ENCODE assay signal across 20 cellular contexts in the genomic region with DNA sequence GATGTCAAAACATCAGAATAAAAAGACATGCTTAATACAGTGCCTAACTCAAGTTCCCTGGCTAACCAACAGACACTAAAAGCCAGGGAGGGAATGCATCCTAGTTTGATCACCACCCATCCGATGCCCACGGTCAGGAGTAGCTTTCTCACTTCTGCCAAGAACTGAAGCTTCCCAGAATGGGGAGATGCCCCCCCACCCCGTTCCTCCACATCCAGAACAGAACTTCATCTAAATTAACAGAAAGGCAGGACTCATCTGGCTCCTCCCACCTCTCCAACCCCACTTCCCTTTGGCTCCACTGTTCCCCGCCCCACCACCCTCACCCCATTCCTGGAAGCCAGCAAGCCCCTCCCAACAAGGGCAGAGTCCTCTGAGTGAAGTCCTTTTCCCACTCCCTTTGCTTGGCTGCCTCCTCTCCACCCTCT. TPM values are rescaled to one million over a fixed set of nuclear protein-coding genes. Genes with fewer than 3 reads are reported as not detected.
A peak's percentile ranks its signal among the peaks of the same experiment; 100 is the strongest.
DNase-seq lines count a peak whose midpoint lies in the region; ATAC-seq and TF ChIP-seq lines count a peak whose summit lies in the region.
"Had no signal": no experiment of that assay in that cellular context is flagged by ENCODE, and none has a peak within 500 bp of the region (broad histone marks: within the 10 kb centered on the region; RNA-seq: fewer than 3 reads in every experiment).

No MANE protein-coding gene starts in this region.

- H3K4me1 ChIP-seq in right cardiac atrium (ENCODE audit: control insufficient read depth, insufficient read depth, low read length) (no peaks in the 10 kb centered on the region), mesendoderm (ENCODE audit: control insufficient read depth, low read depth, low read length) (peaks cover 8% of the 10 kb centered on the region), uterus (no peaks in the 10 kb centered on the region)
- H3K4me1 ChIP-seq: SJCRH30 had no signal

- peak; percentile 83 for TF ChIP-seq POLR2A in erythroblast (IDR thresholded peaks at IDR 0.05; ENCODE audit: low read length)
- no peak for TF ChIP-seq POLR2A in uterus (IDR thresholded peaks at IDR 0.05)

- H3K56ac ChIP-seq in mesendoderm (ENCODE audit: low read length) = peak overlapping the region; percentile 83

- no peak overlapping the region for H4K8ac ChIP-seq in mesendoderm (ENCODE audit: low read depth, low read length)

- H3K4me3 ChIP-seq in right cardiac atrium (ENCODE audit: low read length) (no peak overlapping the region), mesendoderm (ENCODE audit: low read length) (no peak overlapping the region), uterus (no peak overlapping the region)
- H3K4me3 ChIP-seq: A549, SJCRH30 had no signal

- no peak overlapping the region for H2BK15ac ChIP-seq in mesendoderm (replicated peaks; ENCODE audit: low read depth)

- no peak overlapping the region for H3K4ac ChIP-seq in mesendoderm (ENCODE audit: low read depth, low read length)

- H3K27me3 ChIP-seq in right cardiac atrium (ENCODE audit: control insufficient read depth, insufficient read depth) (no peaks in the 10 kb centered on the region), mesendoderm (ENCODE audit: insufficient read depth, low read length, poor library complexity) (no peaks in the 10 kb centered on the region), uterus (no peaks in the 10 kb centered on the region)
- H3K27me3 ChIP-seq: SJCRH30 had no signal

- H3K36me3 ChIP-seq in mesendoderm (ENCODE audit: control insufficient read depth, insufficient read depth, low read length) = no peaks in the 10 kb centered on the region
- no peaks in the 10 kb centered on the region for H3K36me3 ChIP-seq in uterus
- H3K36me3 ChIP-seq: SJCRH30 had no signal

- H3K79me1 ChIP-seq in mesendoderm (ENCODE audit: low read length) = no peaks in the 10 kb centered on the region

- no peak overlapping the region for H4K5ac ChIP-seq in mesendoderm (ENCODE audit: low read length)

- intact Hi-C loops in right cardiac atrium (cut with DNase I) (no loop called here), left ventricle myocardium superior (cut with micrococcal nuclease) (no loop called here), uterus (cut with DNase I; ENCODE audit: low total_unique reads) (no loop called here)

- peak overlapping the region; percentile 60 for H3K9ac ChIP-seq in mesendoderm (ENCODE audit: low read length)

- WGBS in right cardiac atrium = 52% methylated on average over 4 of the region's 4 CpGs
- WGBS in mesendoderm (ENCODE audit: extremely low coverage, insufficient coverage, low lambda C conversion rate) = no CpG with 5 or more reads among the region's 4 CpGs

- H2BK120ac ChIP-seq in mesendoderm (ENCODE audit: low read depth, low read length) = no peak overlapping the region

- no peak overlapping the region for H2AK5ac ChIP-seq in mesendoderm (ENCODE audit: low read length)

- TF ChIP-seq CTCF in uterus (IDR thresholded peaks at IDR 0.05) = no peak

- H3K9me3 ChIP-seq in right cardiac atrium (ENCODE audit: control insufficient read depth, low read length) = no peaks in the 10 kb centered on the region
- H3K9me3 ChIP-seq in uterus = no peaks in the 10 kb centered on the region
- H3K9me3 ChIP-seq: A549, SJCRH30 had no signal

- H3K18ac ChIP-seq in mesendoderm (ENCODE audit: low read length) = no peak overlapping the region

- peak overlapping the region; percentile 21 for H3K4me2 ChIP-seq in mesendoderm (ENCODE audit: low read length)
- H3K4me2 ChIP-seq: A549 had no signal

- ATAC-seq in right cardiac atrium (peak; percentile 55 to 64), left ventricle myocardium superior (no peak), HG03439 (IDR thresholded peaks at IDR 0.05; ENCODE audit: unreplicated experiment) (no peak)

- no peaks in the 10 kb centered on the region for H3K79me2 ChIP-seq in mesendoderm (ENCODE audit: control insufficient read depth, insufficient read depth, low read length)

- peak overlapping the region; percentile 90 for H2BK5ac ChIP-seq in mesendoderm (ENCODE audit: low read length)

- no peak overlapping the region for H3K27ac ChIP-seq in right cardiac atrium (ENCODE audit: low read length)
- H3K27ac ChIP-seq in mesendoderm (ENCODE audit: low read depth, low read length) = no peak overlapping the region
- no peak overlapping the region for H3K27ac ChIP-seq in uterus
- H3K27ac ChIP-seq: A549, SJCRH30 had no signal

- no peak overlapping the region for H3K23ac ChIP-seq in mesendoderm (ENCODE audit: low read length)

- DNase-seq in right cardiac atrium (peak in 2 of 3 donors; percentile 20 to 48), left ventricle myocardium superior (no peak), erythroblast (lab: John Stamatoyannopoulos, UW) (peak; percentile 84 to 87), mesendoderm (peak; percentile 64), NCI-H345 (lab: John Stamatoyannopoulos, UW) (no peak), uterus (no peak), anterior cingulate cortex (lab: John Stamatoyannopoulos, UW) (no peak)
- DNase-seq: activated naive CD4-positive, alpha-beta T cell treated with Interleukin-2 at 50 U/mL for 16 hours; activated T-cell treated with anti-CD3 and anti-CD28 coated beads for 4 hours; DMS79 treated with DMSO at 0.1 percent for 48 hours; foreskin fibroblast; HFFc6; MM.1S; NCI-H2029 treated with DMSO at 0.1 percent for 48 hours; NCI-H524; SJCRH30; stimulated activated naive CD4-positive, alpha-beta T cell treated with Interleukin-2 at 50 U/mL for 16 hours; trophoblast cell had no signal

RNA-seq across cellular contexts. Expression of a gene that starts 33.7 kb away (rescaled TPM):
- 100 to 1,000 TPM; 103 to 121 (median 106) TPM for total RNA-seq in right cardiac atrium
- 72.9 TPM for polyA plus RNA-seq in right cardiac atrium
- 110 TPM for total RNA-seq in left ventricle myocardium superior
- polyA plus RNA-seq in mesendoderm (2013, experiment 1 of 2) = 39.6 TPM
- polyA plus RNA-seq in mesendoderm (2013, experiment 2 of 2) = 38.9 TPM
- 10 to 100 TPM; 12.9 to 43.9 (median 35.6) TPM for total RNA-seq in uterus

RNA-seq across cellular contexts. Expression of a gene that starts 35.5 kb away (rescaled TPM):
- total RNA-seq in right cardiac atrium (10 to 100 TPM in 3 of 4 donors, 1 to 10 TPM in 1; 9.9 to 13.2 (median 10.3) TPM), left ventricle myocardium superior (9.2 TPM), uterus (10 to 100 TPM in 3 of 4 donors, 1 to 10 TPM in 1; 5.1 to 52.7 (median 24.5) TPM)
- 3.9 TPM for polyA plus RNA-seq in right cardiac atrium
- 10.1 TPM for polyA plus RNA-seq in mesendoderm (2013, experiment 1 of 2)
- 9.8 TPM for polyA plus RNA-seq in mesendoderm (2013, experiment 2 of 2)

Comparison
In these comparisons a context has a peak if more than half of its experiments do, and no peak if none do; other contexts are left out.
1. ATAC-seq: peak in right cardiac atrium (2 of 2); none in left ventricle myocardium superior (single experiment) and HG03439 (single experiment).
2. DNase-seq: peak in right cardiac atrium (2 of 3), erythroblast (2 of 2) and mesendoderm (single experiment); none in left ventricle myocardium superior (single experiment), NCI-H345 (single experiment), uterus (0 of 2) and anterior cingulate cortex (0 of 58).